In the genomic region with DNA sequence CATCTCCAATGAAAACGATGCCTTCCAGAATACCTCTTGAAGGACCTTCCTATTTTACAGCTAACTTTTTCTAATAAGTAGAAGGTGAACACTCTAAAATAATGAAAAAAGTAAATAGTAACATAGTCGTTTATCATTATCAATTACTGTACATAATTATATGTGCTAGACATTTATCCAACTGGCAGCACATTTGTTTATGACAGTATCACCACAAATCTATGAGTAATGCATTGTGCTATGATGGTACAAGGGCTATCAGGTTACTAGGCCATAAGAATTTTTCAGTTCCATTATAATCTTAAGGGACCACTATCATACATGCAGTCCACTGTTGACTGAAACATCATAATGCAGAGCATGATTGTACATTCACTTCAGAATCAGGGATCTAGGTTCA, we compare ENCODE assay signal across 24 cellular contexts.
A peak's percentile ranks its signal among the peaks of the same experiment; 100 is the strongest.
DNase-seq lines count a peak whose midpoint lies in the region; FAIRE-seq and TF ChIP-seq lines count a peak whose summit lies in the region.
"Had no signal": no experiment of that assay in that cellular context is flagged by ENCODE, and none has a peak within 500 bp of the region (broad histone marks: within the 10 kb centered on the region; RNA-seq: fewer than 3 reads in every experiment).

No MANE protein-coding gene starts in this region.

- no peak for TF ChIP-seq CTCF in choroid plexus epithelial cell (conservative IDR thresholded peaks at IDR 0.05; ENCODE audit: low read depth, low read length)

- no peaks in the 10 kb centered on the region for H3K9me3 ChIP-seq in small intestine (ENCODE audit: control insufficient read depth, low read depth)
- H3K9me3 ChIP-seq: body of pancreas, esophagus squamous epithelium had no signal

- H3K4me3 ChIP-seq in choroid plexus epithelial cell (ENCODE audit: low read depth, low read length) = no peak overlapping the region
- no peak overlapping the region for H3K4me3 ChIP-seq in small intestine (ENCODE audit: low read depth in 1 of 2, low read length in 2 of 2)
- H3K4me3 ChIP-seq: body of pancreas, esophagus squamous epithelium, neural progenitor cell, PC-9 had no signal

- DNase-seq in NCI-H1417 (lab: John Stamatoyannopoulos, UW) = peak in 2 of 3 experiments; percentile 10 to 64
- DNase-seq in NCI-H1417 treated with DMSO at 0.1 percent for 48 hours (lab: John Stamatoyannopoulos, UW) = no peak
- peak; percentile 43 for DNase-seq in RCC 7860 (ENCODE audit: low spot score)
- peak; percentile 51 for DNase-seq in choroid plexus epithelial cell (ENCODE audit: low read depth)
- peak; percentile 6 for DNase-seq in small intestine
- no peak for DNase-seq in amygdala (lab: John Stamatoyannopoulos, UW)
- DNase-seq in central memory CD4-positive, alpha-beta T cell = no peak
- no peak for DNase-seq in activated CD4-positive, alpha-beta T cell treated with anti-CD3 and anti-CD28 coated beads, Interleukin-2, amount 50 U/mL, for 4 hours
- DNase-seq: activated CD4-positive, alpha-beta T cell treated with anti-CD3 and anti-CD28 coated beads, Interleukin-2, amount 10 ng/mL, durations not matched to agents 7 days and 5 days; activated naive CD4-positive, alpha-beta T cell treated with anti-CD3 and anti-CD28 coated beads, Interleukin-2, amount 50 U/mL, for 16 hours; body of pancreas; C1 segment of cervical spinal cord; DMS 273 treated with DMSO at 0.1 percent for 48 hours; esophagus squamous epithelium; hippocampal formation; NCI-H1930; NCI-H510A treated with DMSO at 0.1 percent for 48 hours; PC-9; stimulated activated naive CD8-positive, alpha-beta T cell treated with anti-CD3 and anti-CD28 coated beads, Interleukin-15, Interleukin-2, amounts not matched to agents 100 U/mL and 50 U/mL, for 24 hours; trophoblast cell had no signal

- peak; percentile 51 for FAIRE-seq in RCC 7860 (lab: Jason Lieb, UNC)
- FAIRE-seq in small intestine (lab: Jason Lieb, UNC) = no peak
- FAIRE-seq: GM18507, TTC549 had no signal

- H3K4me1 ChIP-seq in small intestine (ENCODE audit: control insufficient read depth in 2 of 2, insufficient read depth in 1 of 2, low read depth in 1 of 2, low read length in 1 of 2) = no peaks in the 10 kb centered on the region
- H3K4me1 ChIP-seq: neural progenitor cell had no signal

- peaks cover 0 to 2% of the 10 kb centered on the region in 2 donors for H3K36me3 ChIP-seq in small intestine (ENCODE audit: control insufficient read depth in 2 of 2, insufficient read depth in 2 of 2, low read length in 2 of 2)
- H3K36me3 ChIP-seq: esophagus squamous epithelium, neural progenitor cell had no signal

- 60 to 69% (median 65%) methylated on average over 2 of the region's 2 CpGs for WGBS in small intestine, 3 donors

- no peak overlapping the region for H3K27ac ChIP-seq in small intestine (ENCODE audit: low read depth in 1 of 2, low read length in 1 of 2)
- H3K27ac ChIP-seq: 22Rv1, body of pancreas, esophagus squamous epithelium, neural progenitor cell, PC-9 had no signal

- no peaks in the 10 kb centered on the region for H3K27me3 ChIP-seq in small intestine (ENCODE audit: control insufficient read depth in 2 of 2, insufficient read depth in 2 of 2, low read length in 2 of 2)
- H3K27me3 ChIP-seq: body of pancreas, esophagus squamous epithelium, neural progenitor cell had no signal

Comparison
In these comparisons a context has a peak if more than half of its experiments do, and no peak if none do; other contexts are left out.
1. DNase-seq: peak in NCI-H1417 (2 of 3), RCC 7860 (single experiment), choroid plexus epithelial cell (single experiment) and small intestine (single experiment); none in NCI-H1417 treated with DMSO at 0.1 percent for 48 hours (single experiment), amygdala (0 of 56), central memory CD4-positive, alpha-beta T cell (single experiment) and activated CD4-positive, alpha-beta T cell treated with anti-CD3 and anti-CD28 coated beads, Interleukin-2, amount 50 U/mL, for 4 hours (0 of 2).